Comparison of ENCODE assay signal across 1 cellular context in genomic region chr3:124741027-124741426, GRCh38.
TF ChIP-seq lines count a peak whose summit lies in the region.

No MANE protein-coding gene starts in this region.

TF ChIP-seq in IMR-90, 13 proteins besides CTCF, POLR2A, EP300 and RAD21:
- TF ChIP-seq RCOR1 (IDR thresholded peaks at IDR 0.05; ENCODE audit: insufficient replicate concordance, low read length) (no peak), CEBPB (IDR thresholded peaks at IDR 0.05; ENCODE audit: low read depth, low read length) (no peak), FOS (IDR thresholded peaks at IDR 0.05; ENCODE audit: low read depth, low read length) (no peak), CHD1 (IDR thresholded peaks at IDR 0.05; ENCODE audit: low read depth, low read length) (no peak), SMC3 (IDR thresholded peaks at IDR 0.05; ENCODE audit: low read depth, low read length) (no peak), USF2 (IDR thresholded peaks at IDR 0.05; ENCODE audit: low read depth, low read length) (no peak), ELK1 (IDR thresholded peaks at IDR 0.05; ENCODE audit: borderline replicate concordance, low read depth, low read length) (no peak)
TF ChIP-seq in IMR-90: peak in this region for 0.
